Comparison of ENCODE assay signal across 8 cellular contexts in the genomic region with DNA sequence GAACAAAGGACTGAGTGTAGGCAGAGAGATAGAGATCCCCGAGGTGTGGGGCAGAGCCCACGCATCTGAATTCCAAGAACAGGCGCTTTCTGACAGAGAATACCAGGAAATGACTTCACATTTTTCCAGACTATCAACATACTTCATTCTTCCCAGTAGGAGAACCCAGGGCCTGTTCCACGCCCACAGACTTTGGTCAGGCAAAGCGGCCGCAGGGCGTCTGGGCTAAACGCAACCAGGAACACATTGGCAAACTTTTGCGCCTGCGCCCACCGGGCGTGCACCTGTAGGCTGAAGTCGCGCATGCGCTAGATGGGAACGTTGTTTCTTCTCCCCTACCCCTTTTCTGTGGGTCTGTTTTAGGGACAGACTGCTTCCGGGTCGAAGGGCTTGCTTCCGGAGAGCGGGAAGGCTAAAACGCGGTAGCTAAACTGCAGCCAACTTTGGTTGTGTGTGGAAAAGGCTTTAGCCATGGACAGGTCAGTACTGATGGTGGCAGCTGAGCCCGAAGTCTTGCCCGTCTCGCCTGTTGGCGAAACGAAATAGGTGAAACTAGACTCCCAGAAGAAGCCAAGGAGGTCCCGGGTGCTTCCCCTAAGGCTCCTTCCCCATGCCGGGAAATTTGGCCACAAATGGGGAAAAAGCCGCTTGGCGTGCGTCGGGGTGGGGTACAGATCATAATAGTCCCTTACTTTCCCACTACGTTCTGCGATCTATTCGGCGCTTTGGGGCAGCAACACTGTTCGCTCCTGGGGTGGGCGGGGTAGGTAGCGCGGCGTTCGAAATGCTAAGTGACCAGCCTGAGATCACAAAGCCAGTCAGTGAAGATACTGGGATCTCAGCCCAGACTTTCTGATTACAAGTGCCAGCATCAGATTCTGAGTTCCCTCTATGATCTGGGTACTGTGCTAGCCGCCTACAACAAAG. TPM values are rescaled to one million over a fixed set of nuclear protein-coding genes. Genes with fewer than 3 reads are reported as not detected.
DNase-seq lines count a peak whose midpoint lies in the region; ATAC-seq and TF ChIP-seq lines count a peak whose summit lies in the region.

A gene (plus strand): TSS at position 384 of the 927 bp plus-strand sequence. CDS start 88 bp downstream, at position 472.

- H3K9me3 Mint-ChIP-seq in T-helper 1 cell treated with Interleukin-12 subunit alpha and Interleukin-12 subunit beta and Interleukin-4 antibody, amounts not matched to agents 30 μg/mL and 1 μg/mL, for 36 hours: no peaks in the 10 kb centered on the region
- no peaks in the 10 kb centered on the region for H3K9me3 Mint-ChIP-seq in progenitor cell of endocrine pancreas (ENCODE audit: low read depth)

- ATAC-seq in HG02884 (IDR thresholded peaks at IDR 0.05; ENCODE audit: unreplicated experiment): peak; percentile 91

- H3K27ac ChIP-seq in left ventricle myocardium inferior (replicated peaks): peak within 1 kb of the TSS; percentile 85

- peak within 1 kb of the TSS; percentile 94 for H3K27ac Mint-ChIP-seq in T-helper 1 cell treated with Interleukin-12 subunit alpha and Interleukin-12 subunit beta and Interleukin-4 antibody, amounts not matched to agents 30 μg/mL and 1 μg/mL, for 36 hours
- H3K27ac Mint-ChIP-seq in progenitor cell of endocrine pancreas: peak within 1 kb of the TSS; percentile 98

- H3K4me3 ChIP-seq in left ventricle myocardium inferior: peak within 1 kb of the TSS; percentile 96

- peaks cover 23% of the 10 kb centered on the region for H3K4me1 ChIP-seq in left ventricle myocardium inferior

- H3K27me3 Mint-ChIP-seq in T-helper 1 cell treated with Interleukin-12 subunit alpha and Interleukin-12 subunit beta and Interleukin-4 antibody, amounts not matched to agents 30 μg/mL and 1 μg/mL, for 36 hours (ENCODE audit: low read depth): no peaks in the 10 kb centered on the region
- no peaks in the 10 kb centered on the region for H3K27me3 Mint-ChIP-seq in progenitor cell of endocrine pancreas

- H3K36me3 Mint-ChIP-seq in T-helper 1 cell treated with Interleukin-12 subunit alpha and Interleukin-12 subunit beta and Interleukin-4 antibody, amounts not matched to agents 30 μg/mL and 1 μg/mL, for 36 hours (ENCODE audit: low read depth): peaks cover 11% of the 10 kb centered on the region
- H3K36me3 Mint-ChIP-seq in progenitor cell of endocrine pancreas (ENCODE audit: insufficient read depth): peaks cover 2% of the 10 kb centered on the region

- H3K4me3 Mint-ChIP-seq in T-helper 1 cell treated with Interleukin-12 subunit alpha and Interleukin-12 subunit beta and Interleukin-4 antibody, amounts not matched to agents 30 μg/mL and 1 μg/mL, for 36 hours: peak within 1 kb of the TSS; percentile 94
- H3K4me3 Mint-ChIP-seq in progenitor cell of endocrine pancreas (ENCODE audit: low read depth): peak within 1 kb of the TSS; percentile 97

- TF ChIP-seq CTCF in GM13977 (IDR thresholded peaks at IDR 0.05; ENCODE audit: extremely low read depth, insufficient read depth, missing control alignments): no peak
- peak; percentile 32 for TF ChIP-seq CTCF in left ventricle myocardium inferior (IDR thresholded peaks at IDR 0.05; ENCODE audit: borderline replicate concordance)
- peak; percentile 28 for TF ChIP-seq CTCF in progenitor cell of endocrine pancreas (IDR thresholded peaks at IDR 0.05; ENCODE audit: unreplicated experiment)

- H3K4me1 Mint-ChIP-seq in T-helper 1 cell treated with Interleukin-12 subunit alpha and Interleukin-12 subunit beta and Interleukin-4 antibody, amounts not matched to agents 30 μg/mL and 1 μg/mL, for 36 hours (ENCODE audit: low read depth): peaks cover 26% of the 10 kb centered on the region
- H3K4me1 Mint-ChIP-seq in progenitor cell of endocrine pancreas (ENCODE audit: low read depth): peaks cover 16% of the 10 kb centered on the region

- in situ Hi-C loops in GM13977 (cut with MboI; ENCODE audit: low pct_unique_long_range_greater_than_20kb, low sequenced_read_pairs, unreplicated experiment): loop anchor here (25.0 kb wide), 1 partner anchor 450 kb away; a partner anchor contains a TSS

- H3K36me3 ChIP-seq in left ventricle myocardium inferior: peaks cover 17% of the 10 kb centered on the region

- DNase-seq in GM13977 (ENCODE audit: low spot score): peak; percentile 92
- peak; percentile 92 for DNase-seq in NCI-H1694 (lab: John Stamatoyannopoulos, UW)
- peak; percentile 77 to 98 (median 92) for DNase-seq in amygdala (lab: John Stamatoyannopoulos, UW)
- DNase-seq in left ventricle myocardium inferior: peak; percentile 99
- peak; percentile 99 for DNase-seq in progenitor cell of endocrine pancreas (ENCODE audit: low spot score, unreplicated experiment)
- DNase-seq in ureter (ENCODE audit: low spot score): peak; percentile 99

- intact Hi-C loops in left ventricle myocardium inferior (cut with micrococcal nuclease): no loop called here

- H3K27me3 ChIP-seq in left ventricle myocardium inferior (ENCODE audit: low read depth): no peaks in the 10 kb centered on the region

- no peaks in the 10 kb centered on the region for H3K9me3 ChIP-seq in left ventricle myocardium inferior (replicated peaks)

RNA-seq across cellular contexts. Expression of the gene that starts here (rescaled TPM):
- total RNA-seq in left ventricle myocardium inferior: 18.7 TPM
- total RNA-seq in progenitor cell of endocrine pancreas: 80.7 and 86.8 TPM in 2 replicates
- total RNA-seq in ureter: 37.9 TPM

Comparison
In these comparisons a context has a peak if more than half of its experiments do, and no peak if none do; other contexts are left out.
1. Peak in every context shown above with its lines: DNase-seq, ATAC-seq, H3K4me3 ChIP-seq and H3K27ac ChIP-seq.